In genomic region chr21:44065428-44065827, GRCh38 we compare ENCODE assay signal across 8 cellular contexts. TPM values are rescaled to one million over a fixed set of nuclear protein-coding genes. Genes with fewer than 3 reads are reported as not detected.
DNase-seq lines count a peak whose midpoint lies in the region; ATAC-seq and TF ChIP-seq lines count a peak whose summit lies in the region.

No MANE protein-coding gene starts in this region.

- H3K36me3 ChIP-seq in fibroblast of lung (ENCODE audit: control insufficient read depth, insufficient read depth, low read length): peaks cover 6% of the 10 kb centered on the region
- peaks cover 0 to 22% of the 10 kb centered on the region in 2 donors for H3K36me3 ChIP-seq in gastrocnemius medialis

- no peak overlapping the region for H3K4me3 ChIP-seq in HL-60 (replicated peaks; ENCODE audit: insufficient read depth, low read length)
- no peak overlapping the region for H3K4me3 ChIP-seq in fibroblast of lung (replicated peaks in 1 of 4; ENCODE audit: control extremely low read depth in 1 of 4, insufficient read depth in 1 of 4, low read depth in 3 of 4, low read length in 4 of 4)
- no peak overlapping the region for H3K4me3 ChIP-seq in gastrocnemius medialis

- DNase-seq in HL-60 (ENCODE audit: low read depth in 1 of 2, low spot score in 1 of 2) (peak; percentile 60 to 88), fibroblast of lung (ENCODE audit: low read depth in 2 of 2) (peak; percentile 13 to 23), nucleus accumbens (lab: John Stamatoyannopoulos, UW) (no peak), gastrocnemius medialis (no peak), NCI-H1105 (lab: John Stamatoyannopoulos, UW) (no peak), NCI-H446 treated with DMSO at 0.1 percent for 48 hours (lab: John Stamatoyannopoulos, UW) (no peak)
- DNase-seq in activated CD4-positive, alpha-beta memory T cell treated with anti-CD3 and anti-CD28 coated beads, Interleukin-2, amount 10 ng/mL, durations not matched to agents 7 days and 5 days: peak; percentile 81
- peak; percentile 69 to 75 for DNase-seq in stimulated activated CD8-positive, alpha-beta memory T cell treated with anti-CD3 and anti-CD28 coated beads, Interleukin-7, amount 100 ng/mL, for 4 hours (ENCODE audit: low read depth in 2 of 2)

- H3K79me2 ChIP-seq in fibroblast of lung (ENCODE audit: control insufficient read depth, insufficient read depth, low read length): peaks cover 2% of the 10 kb centered on the region

- no peak overlapping the region for H3K27ac ChIP-seq in HL-60 (replicated peaks)
- no peak overlapping the region for H3K27ac ChIP-seq in fibroblast of lung (ENCODE audit: insufficient read depth, low read length)
- H3K27ac ChIP-seq in gastrocnemius medialis: no peak overlapping the region

- no peaks in the 10 kb centered on the region for H3K27me3 Mint-ChIP-seq in activated CD4-positive, alpha-beta memory T cell treated with anti-CD3 and anti-CD28 coated beads, Interleukin-2, amount 10 ng/mL, durations not matched to agents 7 days and 5 days

- POLR2A ChIA-PET in activated CD4-positive, alpha-beta memory T cell treated with anti-CD3 and anti-CD28 coated beads, Interleukin-2, amount 10 ng/mL, durations not matched to agents 7 days and 5 days (lab: Charles Lee): interaction anchor here (1.1 to 5.5 kb wide), 5 partner anchors 9 to 52 kb away, joined by 3 to 53 read pairs (median 8); partner anchors contain the start of gene TRAPPC10

- no peaks in the 10 kb centered on the region for H3K4me1 ChIP-seq in fibroblast of lung (ENCODE audit: control insufficient read depth, extremely low read depth, insufficient read depth, low read length)
- no peaks in the 10 kb centered on the region for H3K4me1 ChIP-seq in gastrocnemius medialis

- H3K9me3 ChIP-seq in fibroblast of lung (ENCODE audit: control insufficient read depth, insufficient read depth, low read depth, low read length): no peaks in the 10 kb centered on the region
- H3K9me3 ChIP-seq in gastrocnemius medialis: no peaks in the 10 kb centered on the region

- CTCF ChIA-PET in activated CD4-positive, alpha-beta memory T cell treated with anti-CD3 and anti-CD28 coated beads, Interleukin-2, amount 10 ng/mL, durations not matched to agents 7 days and 5 days (lab: Charles Lee): interaction anchor here (1.0 to 1.1 kb wide), 2 partner anchors 20 to 51 kb away, joined by 4 read pairs; no protein-coding TSS in a partner anchor

- H3K27me3 ChIP-seq in HL-60 (ENCODE audit: insufficient read depth, poor library complexity, severe bottlenecking) (no peaks in the 10 kb centered on the region), fibroblast of lung (ENCODE audit: control insufficient read depth, insufficient read depth, low read length) (no peaks in the 10 kb centered on the region), gastrocnemius medialis (no peaks in the 10 kb centered on the region)

- H3K4me2 ChIP-seq in fibroblast of lung (ENCODE audit: extremely low read depth, insufficient read depth, low read length): no peak overlapping the region

- TF ChIP-seq CTCF in HL-60 (IDR thresholded peaks at IDR 0.05; ENCODE audit: insufficient read depth, low read length) (no peak), fibroblast of lung (conservative IDR thresholded peaks at IDR 0.05 in 1 of 2, IDR thresholded peaks at IDR 0.05 in 1 of 2; ENCODE audit: low read depth in 1 of 2, low read length in 2 of 2) (no peak), gastrocnemius medialis (IDR thresholded peaks at IDR 0.05 in 4 of 5, conservative IDR thresholded peaks at IDR 0.05 in 1 of 5) (no peak)

- H3K4me3 Mint-ChIP-seq in activated CD4-positive, alpha-beta memory T cell treated with anti-CD3 and anti-CD28 coated beads, Interleukin-2, amount 10 ng/mL, durations not matched to agents 7 days and 5 days: peak overlapping the region; percentile 57

- no peak for ATAC-seq in gastrocnemius medialis

- H3K36me3 Mint-ChIP-seq in activated CD4-positive, alpha-beta memory T cell treated with anti-CD3 and anti-CD28 coated beads, Interleukin-2, amount 10 ng/mL, durations not matched to agents 7 days and 5 days (ENCODE audit: low read depth): peaks cover 73% of the 10 kb centered on the region

- H3K4me1 Mint-ChIP-seq in activated CD4-positive, alpha-beta memory T cell treated with anti-CD3 and anti-CD28 coated beads, Interleukin-2, amount 10 ng/mL, durations not matched to agents 7 days and 5 days: peaks cover 44% of the 10 kb centered on the region

- no peak overlapping the region for H2AFZ ChIP-seq in fibroblast of lung (ENCODE audit: low read length)

- no peaks in the 10 kb centered on the region for H3K9me3 Mint-ChIP-seq in activated CD4-positive, alpha-beta memory T cell treated with anti-CD3 and anti-CD28 coated beads, Interleukin-2, amount 10 ng/mL, durations not matched to agents 7 days and 5 days

- in situ Hi-C loops in gastrocnemius medialis (cut with MboI; ENCODE audit: low sequenced_read_pairs in 4 of 4): no loop called here

- H4K20me1 ChIP-seq in fibroblast of lung (ENCODE audit: control insufficient read depth, extremely low read depth, insufficient read depth, low read length): no peaks in the 10 kb centered on the region

- TF ChIP-seq POLR2A in gastrocnemius medialis (IDR thresholded peaks at IDR 0.05): no peak

- peak overlapping the region; percentile 91 for H3K27ac Mint-ChIP-seq in activated CD4-positive, alpha-beta memory T cell treated with anti-CD3 and anti-CD28 coated beads, Interleukin-2, amount 10 ng/mL, durations not matched to agents 7 days and 5 days

- intact Hi-C loops in gastrocnemius medialis (cut with DNase I; ENCODE audit: low total_unique reads): no loop called here

- H3K9ac ChIP-seq in fibroblast of lung (ENCODE audit: insufficient read depth, low read length): no peak overlapping the region

RNA-seq across cellular contexts. Expression of gene PWP2, which starts 41.8 kb away (rescaled TPM):
- 10 to 100 TPM; 18.6 to 22.5 TPM for total RNA-seq in activated CD4-positive, alpha-beta memory T cell treated with anti-CD3 and anti-CD28 coated beads, Interleukin-2, amount 10 ng/mL, durations not matched to agents 7 days and 5 days
- total RNA-seq in fibroblast of lung (3.8 and 37.0 TPM in 2 replicates), gastrocnemius medialis (10 to 100 TPM in 1 of 4 donors, 1 to 10 TPM in 3; 3.9 to 19.2 (median 7.9) TPM)
- 1.9 and 5.1 TPM in 2 replicates for polyA plus RNA-seq in fibroblast of lung
- 4.0 and 5.7 TPM in 2 replicates for polyA plus RNA-seq in fibroblast of lung (2012)
- polyA minus RNA-seq in fibroblast of lung (ENCODE audit: low replicate concordance): 30.2 TPM in 1 of 2 replicates, not detected in the other

RNA-seq across cellular contexts. Expression of gene TRAPPC10, which starts 53.3 kb away (rescaled TPM):
- 10 to 100 TPM; 76.0 to 76.5 TPM for total RNA-seq in activated CD4-positive, alpha-beta memory T cell treated with anti-CD3 and anti-CD28 coated beads, Interleukin-2, amount 10 ng/mL, durations not matched to agents 7 days and 5 days
- 12.3 and 22.0 TPM in 2 replicates for total RNA-seq in fibroblast of lung
- polyA plus RNA-seq in fibroblast of lung: 15.4 and 20.9 TPM in 2 replicates
- 12.0 and 14.0 TPM in 2 replicates for polyA plus RNA-seq in fibroblast of lung (2012)
- 48.1 and 63.5 TPM in 2 replicates for polyA minus RNA-seq in fibroblast of lung (ENCODE audit: low replicate concordance)
- 10 to 100 TPM; 17.9 to 32.9 (median 23.1) TPM for total RNA-seq in gastrocnemius medialis

Comparison
In these comparisons a context has a peak if more than half of its experiments do, and no peak if none do; other contexts are left out.
1. DNase-seq: peak in HL-60 (2 of 2), activated CD4-positive, alpha-beta memory T cell treated with anti-CD3 and anti-CD28 coated beads, Interleukin-2, amount 10 ng/mL, durations not matched to agents 7 days and 5 days (single experiment), fibroblast of lung (2 of 2) and stimulated activated CD8-positive, alpha-beta memory T cell treated with anti-CD3 and anti-CD28 coated beads, Interleukin-7, amount 100 ng/mL, for 4 hours (2 of 2); none in nucleus accumbens (0 of 56), gastrocnemius medialis (0 of 2), NCI-H1105 (single experiment) and NCI-H446 treated with DMSO at 0.1 percent for 48 hours (single experiment).